ENCODE assay signal across 12 cellular contexts in the genomic region with DNA sequence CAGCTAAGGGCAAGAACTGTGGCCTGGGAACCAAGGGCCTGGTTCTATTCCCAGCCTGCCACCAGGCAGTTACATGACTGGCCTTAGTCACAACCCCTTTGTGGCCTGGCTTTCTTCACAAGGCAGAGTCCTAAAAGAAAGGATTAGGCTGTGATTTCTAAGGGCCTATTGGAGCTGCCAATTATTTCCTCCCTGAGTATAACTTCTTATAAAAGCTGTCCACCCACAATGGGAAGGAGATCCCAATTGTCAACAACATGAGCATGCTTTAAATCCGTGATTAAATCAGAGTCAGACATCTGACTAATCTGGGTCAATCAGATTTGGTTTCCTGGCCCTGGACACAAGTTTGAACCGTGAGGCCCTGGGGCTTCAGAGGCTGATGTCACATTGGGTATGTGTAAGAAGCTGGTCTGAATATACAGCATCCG.
A peak's percentile ranks its signal among the peaks of the same experiment; 100 is the strongest.
DNase-seq lines count a peak whose midpoint lies in the region; ATAC-seq and TF ChIP-seq lines count a peak whose summit lies in the region.
"Had no signal": no experiment of that assay in that cellular context is flagged by ENCODE, and none has a peak within 500 bp of the region (broad histone marks: within the 10 kb centered on the region; RNA-seq: fewer than 3 reads in every experiment).

No MANE protein-coding gene starts in this region.

- POLR2A ChIA-PET in CD4-positive, alpha-beta memory T cell (lab: Charles Lee; ENCODE audit: partially characterized antibody), result no interaction called here

- intact Hi-C loops in CD4-positive, alpha-beta memory T cell (cut with micrococcal nuclease), result no loop called here

- ATAC-seq in RWPE2 (ENCODE audit: low read depth), result peak; percentile 59
- ATAC-seq in activated CD8-positive, alpha-beta memory T cell treated with anti-CD3 and anti-CD28 coated beads, Interleukin-2, amount 10 ng/mL, durations not matched to agents 7 days and 5 days, result no peak

- no peak overlapping the region for H3K4me3 ChIP-seq in RWPE2 (ENCODE audit: severe bottlenecking)
- no peak overlapping the region for H3K4me3 ChIP-seq in fibroblast of lung (replicated peaks in 1 of 4; ENCODE audit: control extremely low read depth in 1 of 4, insufficient read depth in 1 of 4, low read depth in 3 of 4, low read length in 4 of 4)
- no peak overlapping the region for H3K4me3 ChIP-seq in CD4-positive, alpha-beta memory T cell (ENCODE audit: low read length in 2 of 2)
- H3K4me3 ChIP-seq: right atrium auricular region had no signal

- DNase-seq in ELF-1 (ENCODE audit: low read depth, low spot score) (peak; percentile 30), RWPE2 (ENCODE audit: low spot score) (no peak), fibroblast of lung (ENCODE audit: low read depth in 2 of 2) (peak; percentile 15 to 70), renal cortical epithelial cell (ENCODE audit: low read depth) (peak; percentile 44), RKO (ENCODE audit: low spot score) (no peak), erythroblast (lab: John Stamatoyannopoulos, UW) (no peak)
- DNase-seq in activated CD8-positive, alpha-beta memory T cell treated with anti-CD3 and anti-CD28 coated beads, Interleukin-2, amount 10 ng/mL, durations not matched to agents 7 days and 5 days, result no peak
- no peak for DNase-seq in CD4-positive, alpha-beta memory T cell
- DNase-seq: NCI-H1930, T-helper 9 cell had no signal

- TF ChIP-seq POLR2A in erythroblast (IDR thresholded peaks at IDR 0.05; ENCODE audit: low read length), result no peak

- no peak overlapping the region for H2AFZ ChIP-seq in fibroblast of lung (ENCODE audit: low read length)

- H3K27ac ChIP-seq in RWPE2 (ENCODE audit: poor library complexity, severe bottlenecking) (no peak overlapping the region), fibroblast of lung (ENCODE audit: insufficient read depth, low read length) (no peak overlapping the region)
- no peak overlapping the region for H3K27ac ChIP-seq in CD4-positive, alpha-beta memory T cell (ENCODE audit: low read depth, low read length)

- H3K27ac Mint-ChIP-seq in activated CD8-positive, alpha-beta memory T cell treated with anti-CD3 and anti-CD28 coated beads, Interleukin-2, amount 10 ng/mL, durations not matched to agents 7 days and 5 days, result no peak overlapping the region
- H3K27ac Mint-ChIP-seq in CD4-positive, alpha-beta memory T cell, result peak overlapping the region in 1 of 7 donors; percentile 32
- H3K27ac Mint-ChIP-seq: type B pancreatic cell had no signal

- no peaks in the 10 kb centered on the region for H3K36me3 Mint-ChIP-seq in activated CD8-positive, alpha-beta memory T cell treated with anti-CD3 and anti-CD28 coated beads, Interleukin-2, amount 10 ng/mL, durations not matched to agents 7 days and 5 days
- H3K36me3 Mint-ChIP-seq in CD4-positive, alpha-beta memory T cell, result no peaks in the 10 kb centered on the region
- H3K36me3 Mint-ChIP-seq: type B pancreatic cell had no signal

- peaks cover 8% of the 10 kb centered on the region for H3K4me1 ChIP-seq in RWPE2 (ENCODE audit: insufficient read depth, poor library complexity, severe bottlenecking)
- H3K4me1 ChIP-seq in fibroblast of lung (ENCODE audit: control insufficient read depth, extremely low read depth, insufficient read depth, low read length), result peaks cover 6% of the 10 kb centered on the region
- H3K4me1 ChIP-seq in CD4-positive, alpha-beta memory T cell (ENCODE audit: insufficient read depth, low read length), result no peaks in the 10 kb centered on the region
- H3K4me1 ChIP-seq: right atrium auricular region had no signal

- H3K4me2 ChIP-seq in fibroblast of lung (ENCODE audit: extremely low read depth, insufficient read depth, low read length), result peak overlapping the region; percentile 19

- no peaks in the 10 kb centered on the region for H3K79me2 ChIP-seq in fibroblast of lung (ENCODE audit: control insufficient read depth, insufficient read depth, low read length)

- CTCF ChIA-PET in activated CD8-positive, alpha-beta memory T cell treated with anti-CD3 and anti-CD28 coated beads, Interleukin-2, amount 10 ng/mL, durations not matched to agents 7 days and 5 days (lab: Charles Lee), result interaction anchor here (8.0 kb wide), 1 partner anchor 102 kb away, joined by 78 read pairs; no protein-coding TSS in a partner anchor
- CTCF ChIA-PET in CD4-positive, alpha-beta memory T cell (lab: Charles Lee; ENCODE audit: partially characterized antibody), result interaction anchor here (0.6 to 10.3 kb wide), 10 partner anchors 8 to 613 kb away, joined by 3 to 362 read pairs (median 4); no protein-coding TSS in a partner anchor

- H3K36me3 ChIP-seq in RWPE2 (ENCODE audit: low read depth) (no peaks in the 10 kb centered on the region), fibroblast of lung (ENCODE audit: control insufficient read depth, insufficient read depth, low read length) (no peaks in the 10 kb centered on the region)
- no peaks in the 10 kb centered on the region for H3K36me3 ChIP-seq in CD4-positive, alpha-beta memory T cell (ENCODE audit: insufficient read depth, low read length)
- H3K36me3 ChIP-seq: right atrium auricular region had no signal

- no peaks in the 10 kb centered on the region for H3K9me3 ChIP-seq in RWPE2 (ENCODE audit: severe bottlenecking)
- H3K9me3 ChIP-seq in fibroblast of lung (ENCODE audit: control insufficient read depth, insufficient read depth, low read depth, low read length), result no peaks in the 10 kb centered on the region
- H3K9me3 ChIP-seq in CD4-positive, alpha-beta memory T cell (ENCODE audit: control insufficient read depth in 1 of 2, low read length in 2 of 2), result no peaks in the 10 kb centered on the region
- H3K9me3 ChIP-seq: right atrium auricular region had no signal

- H3K9ac ChIP-seq in fibroblast of lung (ENCODE audit: insufficient read depth, low read length), result no peak overlapping the region

- no peaks in the 10 kb centered on the region for H4K20me1 ChIP-seq in fibroblast of lung (ENCODE audit: control insufficient read depth, extremely low read depth, insufficient read depth, low read length)

- no peak for TF ChIP-seq CTCF in RWPE2 (IDR thresholded peaks at IDR 0.05; ENCODE audit: poor library complexity, severe bottlenecking)
- TF ChIP-seq CTCF in fibroblast of lung (conservative IDR thresholded peaks at IDR 0.05 in 1 of 2, IDR thresholded peaks at IDR 0.05 in 1 of 2; ENCODE audit: low read depth in 1 of 2, low read length in 2 of 2), result no peak

- H3K4me3 Mint-ChIP-seq in activated CD8-positive, alpha-beta memory T cell treated with anti-CD3 and anti-CD28 coated beads, Interleukin-2, amount 10 ng/mL, durations not matched to agents 7 days and 5 days, result no peak overlapping the region
- H3K4me3 Mint-ChIP-seq in CD4-positive, alpha-beta memory T cell, result no peak overlapping the region
- H3K4me3 Mint-ChIP-seq: type B pancreatic cell had no signal

- H3K27me3 ChIP-seq in RWPE2 (ENCODE audit: insufficient read depth, poor library complexity, severe bottlenecking) (peaks cover 8% of the 10 kb centered on the region), fibroblast of lung (ENCODE audit: control insufficient read depth, insufficient read depth, low read length) (no peaks in the 10 kb centered on the region)
- no peaks in the 10 kb centered on the region for H3K27me3 ChIP-seq in CD4-positive, alpha-beta memory T cell (ENCODE audit: insufficient read depth, low read length)
- H3K27me3 ChIP-seq: right atrium auricular region had no signal

- H3K27me3 Mint-ChIP-seq in activated CD8-positive, alpha-beta memory T cell treated with anti-CD3 and anti-CD28 coated beads, Interleukin-2, amount 10 ng/mL, durations not matched to agents 7 days and 5 days, result no peaks in the 10 kb centered on the region
- H3K27me3 Mint-ChIP-seq in CD4-positive, alpha-beta memory T cell, result peaks cover 0 to 2% of the 10 kb centered on the region in 2 donors
- H3K27me3 Mint-ChIP-seq: type B pancreatic cell had no signal

- no peaks in the 10 kb centered on the region for H3K9me3 Mint-ChIP-seq in activated CD8-positive, alpha-beta memory T cell treated with anti-CD3 and anti-CD28 coated beads, Interleukin-2, amount 10 ng/mL, durations not matched to agents 7 days and 5 days (ENCODE audit: low read depth)
- no peaks in the 10 kb centered on the region for H3K9me3 Mint-ChIP-seq in CD4-positive, alpha-beta memory T cell
- H3K9me3 Mint-ChIP-seq: type B pancreatic cell had no signal

- no peaks in the 10 kb centered on the region for H3K4me1 Mint-ChIP-seq in activated CD8-positive, alpha-beta memory T cell treated with anti-CD3 and anti-CD28 coated beads, Interleukin-2, amount 10 ng/mL, durations not matched to agents 7 days and 5 days
- H3K4me1 Mint-ChIP-seq in CD4-positive, alpha-beta memory T cell, result peaks cover 0 to 3% (median 0%) of the 10 kb centered on the region in 4 donors

Comparison
In these comparisons a context has a peak if more than half of its experiments do, and no peak if none do; other contexts are left out.
1. DNase-seq: peak in ELF-1 (single experiment), fibroblast of lung (2 of 2) and renal cortical epithelial cell (single experiment); none in RWPE2 (single experiment), activated CD8-positive, alpha-beta memory T cell treated with anti-CD3 and anti-CD28 coated beads, Interleukin-2, amount 10 ng/mL, durations not matched to agents 7 days and 5 days (single experiment), CD4-positive, alpha-beta memory T cell (0 of 5), RKO (single experiment) and erythroblast (0 of 2).